2 cellular contexts compared by ENCODE assay signal in genomic region chr7:144388950-144389349, GRCh38.
TF ChIP-seq lines count a peak whose summit lies in the region.

No MANE protein-coding gene starts in this region.

TF ChIP-seq in H1, 55 proteins besides CTCF, POLR2A, EP300 and RAD21:
- TF ChIP-seq BACH1 (IDR thresholded peaks at IDR 0.05; ENCODE audit: low read length) (peak; percentile 57; the same call in 1 of the 2 replicates), MAFK (IDR thresholded peaks at IDR 0.05; ENCODE audit: low read depth, low read length) (peak; percentile 23; the same call in 1 of the 2 replicates), ASH2L (IDR thresholded peaks at IDR 0.05; ENCODE audit: low read length) (peak; percentile 31), SRF (IDR thresholded peaks at IDR 0.05; ENCODE audit: low read depth, low read length) (peak; percentile 99), GTF2F1 (IDR thresholded peaks at IDR 0.05; ENCODE audit: borderline replicate concordance, low read depth, low read length) (no peak)

TF ChIP-seq in HepG2, 621 proteins besides CTCF, POLR2A, EP300 and RAD21:
- TF ChIP-seq SRF (IDR thresholded peaks at IDR 0.05; ENCODE audit: low read depth, low read length) (peak; percentile 60; the same call in 1 of the 2 replicates), LBX2 (CRISPR knock-in tag; IDR thresholded peaks at IDR 0.05; ENCODE audit: borderline replicate concordance) (no peak), ZNF205 (CRISPR knock-in tag; IDR thresholded peaks at IDR 0.05) (no peak), TEAD2 (CRISPR knock-in tag; IDR thresholded peaks at IDR 0.05) (no peak), ZNF7 (CRISPR knock-in tag; IDR thresholded peaks at IDR 0.05) (no peak)
